Comparison of ENCODE assay signal across 13 cellular contexts in the genomic region with DNA sequence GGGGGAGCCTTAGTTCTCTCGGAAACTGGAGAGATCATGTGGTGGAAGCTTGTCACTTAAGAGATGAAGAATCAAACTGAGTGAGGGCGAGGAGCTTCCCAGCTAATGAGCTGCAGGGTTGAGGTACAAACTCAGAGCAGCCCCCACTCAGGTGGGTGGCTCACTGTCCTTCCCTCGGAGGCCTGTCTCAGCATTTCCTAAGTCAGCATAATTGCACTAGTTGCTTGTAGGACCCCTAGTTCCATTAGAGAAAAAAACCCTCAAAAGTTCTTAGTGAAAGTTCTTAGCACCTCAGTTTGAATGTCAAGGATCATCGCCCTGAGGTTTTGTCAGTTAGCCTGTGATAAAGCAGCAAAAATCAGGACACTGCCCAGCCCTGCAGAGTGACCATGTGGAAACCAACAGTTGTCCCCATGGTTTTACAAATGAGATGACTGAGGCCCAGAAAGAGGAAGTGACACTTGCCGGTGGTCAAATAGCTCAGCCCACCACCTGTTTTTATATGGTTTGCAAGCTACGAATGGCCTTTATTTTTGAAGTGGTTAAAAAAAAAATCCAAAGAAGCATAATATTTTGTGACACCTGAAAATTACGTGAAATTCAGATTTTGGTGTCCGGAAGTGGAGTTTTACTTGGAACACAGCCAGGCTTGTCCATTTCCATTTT. TPM values are rescaled to one million over a fixed set of nuclear protein-coding genes. Genes with fewer than 3 reads are reported as not detected.
A peak's percentile ranks its signal among the peaks of the same experiment; 100 is the strongest.
DNase-seq lines count a peak whose midpoint lies in the region; ATAC-seq, FAIRE-seq and TF ChIP-seq lines count a peak whose summit lies in the region.
"Had no signal": no experiment of that assay in that cellular context is flagged by ENCODE, and none has a peak within 500 bp of the region (broad histone marks: within the 10 kb centered on the region; RNA-seq: fewer than 3 reads in every experiment).

No MANE protein-coding gene starts in this region.

- POLR2A ChIA-PET in endothelial cell of umbilical vein (lab: Charles Lee), result interaction anchor here (1.2 kb wide), 1 partner anchor 12 kb away, joined by 4 read pairs; a partner anchor contains a TSS

- no peak overlapping the region for H3K4me3 ChIP-seq in endothelial cell of umbilical vein (replicated peaks in 1 of 3; ENCODE audit: insufficient read depth in 1 of 3, low read depth in 1 of 3, low read length in 3 of 3)
- H3K4me3 ChIP-seq in urinary bladder (ENCODE audit: low read depth, low read length), result no peak overlapping the region
- H3K4me3 ChIP-seq in esophagus squamous epithelium, result no peak overlapping the region
- H3K4me3 ChIP-seq: heart left ventricle, uterus had no signal

- CTCF ChIA-PET in endothelial cell of umbilical vein (lab: Charles Lee), result interaction anchor here (1.1 to 3.1 kb wide), 7 partner anchors 11 to 138 kb away, joined by 3 to 14 read pairs (median 4); a partner anchor contains a TSS

- TF ChIP-seq POLR2A in endothelial cell of umbilical vein (IDR thresholded peaks at IDR 0.05; ENCODE audit: low read depth, low read length) (no peak), esophagus squamous epithelium (IDR thresholded peaks at IDR 0.05) (no peak)

- peak overlapping the region; percentile 19 for H3K27ac ChIP-seq in endothelial cell of umbilical vein (ENCODE audit: insufficient read depth, low read depth, low read length)
- peak overlapping the region; percentile 2 for H3K27ac ChIP-seq in urinary bladder (ENCODE audit: low read depth)
- peak overlapping the region in 1 of 4 donors; percentile 44 for H3K27ac ChIP-seq in esophagus squamous epithelium

- H3K79me2 ChIP-seq in endothelial cell of umbilical vein (ENCODE audit: control insufficient read depth, insufficient read depth, low read length), result peaks cover 9% of the 10 kb centered on the region

- H3K4me1 ChIP-seq in endothelial cell of umbilical vein (ENCODE audit: control insufficient read depth, extremely low read depth, insufficient read depth, low read length) (peaks cover 36% of the 10 kb centered on the region), urinary bladder (ENCODE audit: insufficient read depth) (peaks cover 1% of the 10 kb centered on the region), esophagus squamous epithelium (peaks cover 0 to 49% (median 10%) of the 10 kb centered on the region in 3 donors)

- no peaks in the 10 kb centered on the region for H4K20me1 ChIP-seq in endothelial cell of umbilical vein (replicated peaks; ENCODE audit: control insufficient read depth, extremely low read depth, insufficient read depth, low read length)

- no peaks in the 10 kb centered on the region for H3K27me3 ChIP-seq in endothelial cell of umbilical vein (ENCODE audit: control insufficient read depth in 2 of 2, insufficient read depth in 2 of 2, low read length in 2 of 2)
- no peaks in the 10 kb centered on the region for H3K27me3 ChIP-seq in esophagus squamous epithelium
- H3K27me3 ChIP-seq: heart left ventricle, uterus had no signal

- BruUV-seq in endothelial cell of umbilical vein (replicated peaks; lab: Mats Ljungman, UMichigan), result no TSS peak

- H3K9me3 ChIP-seq in endothelial cell of umbilical vein (replicated peaks; ENCODE audit: control insufficient read depth, insufficient read depth, low read length), result no peaks in the 10 kb centered on the region
- H3K9me3 ChIP-seq in esophagus squamous epithelium, result no peaks in the 10 kb centered on the region
- H3K9me3 ChIP-seq: heart left ventricle, uterus had no signal

- DNase-seq in endothelial cell of umbilical vein (ENCODE audit: low read depth, low spot score), result no peak
- no peak for DNase-seq in NCI-H748 treated with DMSO at 0.1 percent for 48 hours (lab: John Stamatoyannopoulos, UW)
- no peak for DNase-seq in esophagus squamous epithelium (lab: John Stamatoyannopoulos, UW)
- no peak for DNase-seq in omental fat pad (ENCODE audit: low spot score)
- DNase-seq: mammary epithelial cell, NCI-H1092 treated with DMSO at 0.1 percent for 48 hours, NCI-H774, uterus had no signal

- ATAC-seq in GM19025 (IDR thresholded peaks at IDR 0.05; ENCODE audit: low read depth, unreplicated experiment) (peak; percentile 51), HG03354 (IDR thresholded peaks at IDR 0.05; ENCODE audit: poor library complexity, severe bottlenecking, unreplicated experiment) (peak; percentile 85), omental fat pad (ENCODE audit: low FRiP score) (no peak)
- ATAC-seq: heart left ventricle had no signal

- H3K9ac ChIP-seq in endothelial cell of umbilical vein (replicated peaks; ENCODE audit: extremely low read depth, insufficient read depth, low read length), result no peak overlapping the region

- H3K4me2 ChIP-seq in endothelial cell of umbilical vein (ENCODE audit: insufficient read depth, low read length), result no peak overlapping the region

- H3K36me3 ChIP-seq in endothelial cell of umbilical vein (ENCODE audit: control insufficient read depth in 2 of 2, extremely low read depth in 1 of 2, insufficient read depth in 2 of 2, low read length in 2 of 2) (peaks cover 0 to 11% of the 10 kb centered on the region in 2 experiments), urinary bladder (ENCODE audit: insufficient read depth) (peaks cover 1% of the 10 kb centered on the region), esophagus squamous epithelium (peaks cover 0 to 5% (median 0%) of the 10 kb centered on the region in 3 donors)
- H3K36me3 ChIP-seq: uterus had no signal

- H3K9me1 ChIP-seq in endothelial cell of umbilical vein (replicated peaks; ENCODE audit: control insufficient read depth, extremely low read depth, insufficient read depth, low read length), result no peaks in the 10 kb centered on the region

- peak; percentile 12 for FAIRE-seq in endothelial cell of umbilical vein (lab: Jason Lieb, UNC)
- FAIRE-seq: D721Med had no signal

- 76% methylated on average over 8 of the region's 8 CpGs for WGBS in urinary bladder
- 65 to 84% methylated on average over 5 to 8 of the region's 8 CpGs for WGBS in esophagus squamous epithelium, 2 donors

- TF ChIP-seq CTCF in endothelial cell of umbilical vein (IDR thresholded peaks at IDR 0.05; ENCODE audit: extremely low read depth in 1 of 2, insufficient read depth in 1 of 2, low read depth in 1 of 2, low read length in 2 of 2) (no peak), esophagus squamous epithelium (IDR thresholded peaks at IDR 0.05) (no peak), omental fat pad (IDR thresholded peaks at IDR 0.05) (no peak)

- dilution Hi-C loops in endothelial cell of umbilical vein (cut with MboI; ENCODE audit: extremely low pct_ligation_motif_present, low sequenced_read_pairs), result no loop called here

- no peak overlapping the region for H2AFZ ChIP-seq in endothelial cell of umbilical vein (ENCODE audit: low read depth, low read length)

- intact Hi-C loops in endothelial cell of umbilical vein (cut with micrococcal nuclease), result no loop called here
- intact Hi-C loops in esophagus squamous epithelium (cut with DNase I), result no loop called here

TF ChIP-seq in endothelial cell of umbilical vein, 7 proteins besides CTCF, POLR2A, EP300 and RAD21:
- TF ChIP-seq MYC (IDR thresholded peaks at IDR 0.05; ENCODE audit: low read depth, low read length) (no peak), GATA2 (IDR thresholded peaks at IDR 0.05; ENCODE audit: insufficient read depth, insufficient read length, low read depth, low read length) (no peak), JUN (IDR thresholded peaks at IDR 0.05; ENCODE audit: borderline replicate concordance, insufficient read depth, insufficient read length, low read depth) (no peak)

RNA-seq across cellular contexts. Expression of a gene that starts 11.9 kb away (rescaled TPM):
- total RNA-seq in endothelial cell of umbilical vein, result 12.4 and 12.5 TPM in 2 replicates
- polyA plus RNA-seq in endothelial cell of umbilical vein, result 7.3 and 8.8 TPM in 2 replicates
- polyA plus RNA-seq in endothelial cell of umbilical vein (2011; cell fraction: cytosol; rRNA removed), result 3.5 and 4.0 TPM in 2 replicates
- 22.2 and 24.2 TPM in 2 replicates for polyA plus RNA-seq in endothelial cell of umbilical vein (2011; cell fraction: nucleus; rRNA removed)
- 5.8 and 11.3 TPM in 2 replicates for polyA plus RNA-seq in endothelial cell of umbilical vein (2012)
- polyA minus RNA-seq in endothelial cell of umbilical vein, result 28.0 and 29.7 TPM in 2 replicates
- polyA minus RNA-seq in endothelial cell of umbilical vein (2011; cell fraction: cytosol; rRNA and poly(A)+ RNA removed), result 45.7 TPM
- 22.4 and 35.7 TPM in 2 replicates for polyA minus RNA-seq in endothelial cell of umbilical vein (2011; cell fraction: nucleus; rRNA and poly(A)+ RNA removed)
- 31.1 TPM for total RNA-seq in urinary bladder
- 20.1 TPM for polyA plus RNA-seq in urinary bladder
- 1 to 10 TPM; 1.7 to 6.3 (median 3.8) TPM for total RNA-seq in esophagus squamous epithelium
- 10 to 100 TPM; 15.6 to 44.9 (median 23.8) TPM for total RNA-seq in omental fat pad
